ENCODE assay signal across 8 cellular contexts in genomic region chr16:28491080-28491969, GRCh38. TPM values are rescaled to one million over a fixed set of nuclear protein-coding genes. Genes with fewer than 3 reads are reported as not detected.
DNase-seq lines count a peak whose midpoint lies in the region; ATAC-seq, FAIRE-seq and TF ChIP-seq lines count a peak whose summit lies in the region.

No MANE protein-coding gene starts in this region.

- peaks cover 57% of the 10 kb centered on the region for H3K4me1 Mint-ChIP-seq in activated CD4-positive, alpha-beta memory T cell treated with anti-CD3 and anti-CD28 coated beads for 36 hours (ENCODE audit: low read depth)
- peaks cover 14% of the 10 kb centered on the region for H3K4me1 Mint-ChIP-seq in neural crest cell

- H3K27ac Mint-ChIP-seq in activated CD4-positive, alpha-beta memory T cell treated with anti-CD3 and anti-CD28 coated beads for 36 hours, result peak overlapping the region; percentile 100
- peak overlapping the region; percentile 100 for H3K27ac Mint-ChIP-seq in neural crest cell (ENCODE audit: unreplicated experiment)

- 0 out of 2 replicates have a peak, but pooled peaks cover 11% of the 10 kb centered on the region for H3K79me2 ChIP-seq in KMS-11 (ENCODE audit: insufficient read depth, low read depth)

- TF ChIP-seq POLR2A in GM12891 (IDR thresholded peaks at IDR 0.05; ENCODE audit: low read depth, low read length), result no peak

- H3K36me3 ChIP-seq in KMS-11 (ENCODE audit: insufficient read depth), result no peaks in the 10 kb centered on the region

- H3K4me3 ChIP-seq in KMS-11 (IDR thresholded peaks at IDR 0.05; ENCODE audit: insufficient read depth, low read depth, low read length) (no peak overlapping the region), fibroblast of the aortic adventitia (ENCODE audit: low read depth, low read length) (peak overlapping the region; percentile 100)

- POLR2A ChIA-PET in activated CD4-positive, alpha-beta memory T cell treated with anti-CD3 and anti-CD28 coated beads for 36 hours (lab: Charles Lee), result interaction anchor here (0.6 kb wide), 1 partner anchor 47 kb away, joined by 4 read pairs; the partner anchor contains the start of gene NUPR1

- H3K4me1 ChIP-seq in KMS-11 (ENCODE audit: low read depth, poor library complexity, severe bottlenecking), result peaks cover 54% of the 10 kb centered on the region

- no peaks in the 10 kb centered on the region for H3K9me3 Mint-ChIP-seq in activated CD4-positive, alpha-beta memory T cell treated with anti-CD3 and anti-CD28 coated beads for 36 hours
- no peaks in the 10 kb centered on the region for H3K9me3 Mint-ChIP-seq in neural crest cell

- peak overlapping the region; percentile 95 for H3K4me3 Mint-ChIP-seq in activated CD4-positive, alpha-beta memory T cell treated with anti-CD3 and anti-CD28 coated beads for 36 hours
- H3K4me3 Mint-ChIP-seq in neural crest cell, result peak overlapping the region; percentile 100

- H3K9ac ChIP-seq in KMS-11, result peak overlapping the region; percentile 97

- TF ChIP-seq CTCF in KMS-11 (conservative IDR thresholded peaks at IDR 0.05; ENCODE audit: low read depth, low read length) (no peak), fibroblast of the aortic adventitia (IDR thresholded peaks at IDR 0.05; ENCODE audit: insufficient read depth, low read length) (peak; percentile 52), neural crest cell (conservative IDR thresholded peaks at IDR 0.05) (no peak)

- DNase-seq in AG20443 (ENCODE audit: low spot score) (peak; percentile 37), GM12891 (ENCODE audit: insufficient read length, low spot score) (no peak), fibroblast of the aortic adventitia (ENCODE audit: low read depth) (peak; percentile 24), neural crest cell (ENCODE audit: low read depth, low spot score) (peak; percentile 41), occipital lobe (lab: John Stamatoyannopoulos, UW) (no peak)
- peak; percentile 34 for DNase-seq in activated CD4-positive, alpha-beta memory T cell treated with anti-CD3 and anti-CD28 coated beads for 36 hours

- peak overlapping the region; percentile 94 for H3K4me2 ChIP-seq in KMS-11

- ATAC-seq in GM18867 (IDR thresholded peaks at IDR 0.05; ENCODE audit: unreplicated experiment), result no peak

- H3K36me3 Mint-ChIP-seq in activated CD4-positive, alpha-beta memory T cell treated with anti-CD3 and anti-CD28 coated beads for 36 hours, result peaks cover 11% of the 10 kb centered on the region
- peaks cover 3% of the 10 kb centered on the region for H3K36me3 Mint-ChIP-seq in neural crest cell (ENCODE audit: low read depth)

- peak overlapping the region; percentile 97 for H3K27ac ChIP-seq in KMS-11

- H3K27me3 Mint-ChIP-seq in activated CD4-positive, alpha-beta memory T cell treated with anti-CD3 and anti-CD28 coated beads for 36 hours, result no peaks in the 10 kb centered on the region
- H3K27me3 Mint-ChIP-seq in neural crest cell (ENCODE audit: low read depth), result no peaks in the 10 kb centered on the region

- peak overlapping the region; percentile 100 for H2AFZ ChIP-seq in KMS-11 (ENCODE audit: low read depth)

- CTCF ChIA-PET in activated CD4-positive, alpha-beta memory T cell treated with anti-CD3 and anti-CD28 coated beads for 36 hours (lab: Charles Lee), result interaction anchor here (0.8 to 1.1 kb wide), 3 partner anchors 63 to 75 kb away, joined by 3 to 5 read pairs (median 3); partner anchors contain the start of gene SGF29

- intact Hi-C loops in activated CD4-positive, alpha-beta memory T cell treated with anti-CD3 and anti-CD28 coated beads for 36 hours (cut with micrococcal nuclease), result no loop called here

- peaks cover 6% of the 10 kb centered on the region; the same call in 1 of the 2 replicates for H3K27me3 ChIP-seq in KMS-11 (ENCODE audit: insufficient read depth, low read depth)

- H4K20me1 ChIP-seq in KMS-11 (ENCODE audit: insufficient read depth), result no peaks in the 10 kb centered on the region

- FAIRE-seq in GM12891 (lab: Jason Lieb, UNC), result no peak

TF ChIP-seq in GM12891, 5 proteins besides CTCF, POLR2A, EP300 and RAD21:
- no peak for TF ChIP-seq POLR2AphosphoS5 (IDR thresholded peaks at IDR 0.05; ENCODE audit: low read depth, low read length)
- 0 out of 2 replicates have a peak, but pooled peaks have one; percentile 31 for TF ChIP-seq SPI1 (IDR thresholded peaks at IDR 0.05; ENCODE audit: low read depth, low read length)

RNA-seq across cellular contexts. Expression of gene CLN3, which starts 0.5 kb away (rescaled TPM):
- polyA plus RNA-seq in GM12891 (2012; ENCODE audit: low read depth, missing spikeins), result 12.8 TPM
- 10 to 100 TPM; 17.0 to 17.4 TPM for total RNA-seq in activated CD4-positive, alpha-beta memory T cell treated with anti-CD3 and anti-CD28 coated beads for 36 hours
- total RNA-seq in fibroblast of the aortic adventitia (ENCODE audit: low replicate concordance) (13.6 and 18.4 TPM in 2 replicates), neural crest cell (34.4 and 34.6 TPM in 2 replicates), occipital lobe (19.3 TPM)

RNA-seq across cellular contexts. Expression of gene APOBR, which starts 3.1 kb away (rescaled TPM):
- 4.3 TPM for polyA plus RNA-seq in GM12891 (2012; ENCODE audit: low read depth, missing spikeins)
- total RNA-seq in activated CD4-positive, alpha-beta memory T cell treated with anti-CD3 and anti-CD28 coated beads for 36 hours, result 1 to 10 TPM; 2.9 to 3.1 TPM
- total RNA-seq in fibroblast of the aortic adventitia (ENCODE audit: low replicate concordance) (not detected in 2 replicates), neural crest cell (0.14 TPM in 1 of 2 replicates, not detected in the other), occipital lobe (not detected)

RNA-seq across cellular contexts. Expression of gene IL27, which starts 15.3 kb away (rescaled TPM):
- 0.09 TPM for polyA plus RNA-seq in GM12891 (2012; ENCODE audit: low read depth, missing spikeins)
- not detected for total RNA-seq in activated CD4-positive, alpha-beta memory T cell treated with anti-CD3 and anti-CD28 coated beads for 36 hours
- not detected in 2 replicates for total RNA-seq in fibroblast of the aortic adventitia (ENCODE audit: low replicate concordance)
- not detected in 2 replicates for total RNA-seq in neural crest cell
- not detected for total RNA-seq in occipital lobe

RNA-seq across cellular contexts. Expression of gene NPIPB7, which starts 19.2 kb away (rescaled TPM):
- polyA plus RNA-seq in GM12891 (2012; ENCODE audit: low read depth, missing spikeins), result not detected
- total RNA-seq in activated CD4-positive, alpha-beta memory T cell treated with anti-CD3 and anti-CD28 coated beads for 36 hours, result not detected
- total RNA-seq in fibroblast of the aortic adventitia (ENCODE audit: low replicate concordance) (not detected in 2 replicates), neural crest cell (0.32 and 0.56 TPM in 2 replicates), occipital lobe (not detected)

RNA-seq across cellular contexts. Expression of gene NUPR1, which starts 47.4 kb away (rescaled TPM):
- 0.01 TPM for polyA plus RNA-seq in GM12891 (2012; ENCODE audit: low read depth, missing spikeins)
- not detected for total RNA-seq in activated CD4-positive, alpha-beta memory T cell treated with anti-CD3 and anti-CD28 coated beads for 36 hours
- total RNA-seq in fibroblast of the aortic adventitia (ENCODE audit: low replicate concordance) (28.8 and 56.1 TPM in 2 replicates), neural crest cell (not detected in 2 replicates), occipital lobe (0.16 TPM)

Comparison
In these comparisons a context has a peak if more than half of its experiments do, and no peak if none do; other contexts are left out.
1. DNase-seq: peak in AG20443 (single experiment), activated CD4-positive, alpha-beta memory T cell treated with anti-CD3 and anti-CD28 coated beads for 36 hours (single experiment), fibroblast of the aortic adventitia (single experiment) and neural crest cell (single experiment); none in GM12891 (single experiment) and occipital lobe (single experiment).